In genomic region chr13:24161980-24162517, GRCh38 we compare ENCODE assay signal across 9 cellular contexts. TPM values are rescaled to one million over a fixed set of nuclear protein-coding genes. Genes with fewer than 3 reads are reported as not detected.
A peak's percentile ranks its signal among the peaks of the same experiment; 100 is the strongest.
DNase-seq lines count a peak whose midpoint lies in the region; ATAC-seq and TF ChIP-seq lines count a peak whose summit lies in the region.
"Had no signal": no experiment of that assay in that cellular context is flagged by ENCODE, and none has a peak within 500 bp of the region (broad histone marks: within the 10 kb centered on the region; RNA-seq: fewer than 3 reads in every experiment).

No MANE protein-coding gene starts in this region.

- H3K27me3 Mint-ChIP-seq in naive thymus-derived CD8-positive, alpha-beta T cell = peaks cover 0 to 7% (median 0%) of the 10 kb centered on the region in 5 donors

- no peak for ATAC-seq in naive thymus-derived CD8-positive, alpha-beta T cell

- H3K27me3 ChIP-seq in HUES6 (ENCODE audit: control insufficient read depth, insufficient read depth, low read length) (peaks cover 11% of the 10 kb centered on the region; the same call in 1 of the 2 replicates), dorsolateral prefrontal cortex (peaks cover 0 to 8% (median 0%) of the 10 kb centered on the region in 45 donors)

- H3K9ac ChIP-seq in HUES6 (ENCODE audit: low read length) = peak overlapping the region; percentile 92

- POLR2A ChIA-PET in naive thymus-derived CD8-positive, alpha-beta T cell (lab: Charles Lee) = no interaction called here

- peak overlapping the region in 6 of 10 donors; percentile 36 to 84 (median 72) for H3K27ac Mint-ChIP-seq in naive thymus-derived CD8-positive, alpha-beta T cell

- H3K4me1 Mint-ChIP-seq in naive thymus-derived CD8-positive, alpha-beta T cell = peaks cover 20 to 36% (median 23%) of the 10 kb centered on the region in 4 donors

- H3K4me3 ChIP-seq in AG09309 (ENCODE audit: control insufficient read depth, low read depth, low read length) (peak overlapping the region; percentile 88; the same call in 1 of the 2 replicates), HUES6 (ENCODE audit: low read depth, low read length) (peak overlapping the region; percentile 87), dorsolateral prefrontal cortex (peak overlapping the region in 58 of 59 donors; percentile 59 to 99 (median 86))

- no peaks in the 10 kb centered on the region for H3K9me3 Mint-ChIP-seq in naive thymus-derived CD8-positive, alpha-beta T cell

- intact Hi-C loops in dorsolateral prefrontal cortex (cut with DNase I) = loop anchor here (2.0 to 5.0 kb wide), 5 partner anchors 55 to 110 kb away; no protein-coding TSS in a partner anchor

- peaks cover 0 to 6% (median 6%) of the 10 kb centered on the region in 3 donors for H3K36me3 Mint-ChIP-seq in naive thymus-derived CD8-positive, alpha-beta T cell

- H3K27ac ChIP-seq in HUES6 (ENCODE audit: low read depth, low read length) (no peak overlapping the region), dorsolateral prefrontal cortex (peak overlapping the region in 23 of 59 donors; percentile 7 to 89 (median 71))

- no peaks in the 10 kb centered on the region for H3K9me3 ChIP-seq in HUES6 (ENCODE audit: control insufficient read depth, insufficient read depth, low read depth, low read length)

- H3K4me1 ChIP-seq in HUES6 (ENCODE audit: control insufficient read depth, insufficient read depth, low read length) = peaks cover 39% of the 10 kb centered on the region

- DNase-seq in AG09309 (ENCODE audit: low read depth) (no peak), dorsolateral prefrontal cortex (no peak), OCI-M1 (lab: John Stamatoyannopoulos, UW) (no peak), COLO829 (ENCODE audit: low spot score) (no peak), superior temporal gyrus (ENCODE audit: extremely low spot score) (no peak)
- no peak for DNase-seq in naive thymus-derived CD8-positive, alpha-beta T cell
- no peak for DNase-seq in activated CD8-positive, alpha-beta memory T cell treated with anti-CD3 and anti-CD28 coated beads, Interleukin-2, amount 50 U/mL, for 48 hours
- DNase-seq: stimulated activated CD4-positive, alpha-beta T cell treated with anti-CD3 and anti-CD28 coated beads, Interleukin-2, amount 100 ng/mL, for 48 hours had no signal

- H3K4me3 Mint-ChIP-seq in naive thymus-derived CD8-positive, alpha-beta T cell = peak overlapping the region; percentile 73 to 92 (median 86)

- TF ChIP-seq CTCF in AG09309 (IDR thresholded peaks at IDR 0.05; ENCODE audit: control insufficient read depth, insufficient read depth, low read depth, low read length, missing control alignments) (no peak), dorsolateral prefrontal cortex (IDR thresholded peaks at IDR 0.05 in 54 of 56, conservative IDR thresholded peaks at IDR 0.05 in 2 of 56; ENCODE audit: low read depth in 1 of 56, partially characterized antibody in 56 of 56) (no peak)

- H3K36me3 ChIP-seq in HUES6 (ENCODE audit: control insufficient read depth, insufficient read depth, low read length) = peaks cover 26% of the 10 kb centered on the region

RNA-seq across cellular contexts. Expression of gene SPATA13, which starts 1.5 kb away (rescaled TPM):
- 100 to 1,000 TPM in 2 of 120 experiments, 10 to 100 TPM in 118; 12.1 to 112 (median 36.5) TPM for total RNA-seq in dorsolateral prefrontal cortex
- total RNA-seq in naive thymus-derived CD8-positive, alpha-beta T cell = 100 to 1,000 TPM; 120 to 121 TPM
- polyA plus RNA-seq in naive thymus-derived CD8-positive, alpha-beta T cell = 10 to 100 TPM; 80.4 to 92.8 (median 84.8) TPM
